Comparison of ENCODE assay signal across 9 cellular contexts in the genomic region with DNA sequence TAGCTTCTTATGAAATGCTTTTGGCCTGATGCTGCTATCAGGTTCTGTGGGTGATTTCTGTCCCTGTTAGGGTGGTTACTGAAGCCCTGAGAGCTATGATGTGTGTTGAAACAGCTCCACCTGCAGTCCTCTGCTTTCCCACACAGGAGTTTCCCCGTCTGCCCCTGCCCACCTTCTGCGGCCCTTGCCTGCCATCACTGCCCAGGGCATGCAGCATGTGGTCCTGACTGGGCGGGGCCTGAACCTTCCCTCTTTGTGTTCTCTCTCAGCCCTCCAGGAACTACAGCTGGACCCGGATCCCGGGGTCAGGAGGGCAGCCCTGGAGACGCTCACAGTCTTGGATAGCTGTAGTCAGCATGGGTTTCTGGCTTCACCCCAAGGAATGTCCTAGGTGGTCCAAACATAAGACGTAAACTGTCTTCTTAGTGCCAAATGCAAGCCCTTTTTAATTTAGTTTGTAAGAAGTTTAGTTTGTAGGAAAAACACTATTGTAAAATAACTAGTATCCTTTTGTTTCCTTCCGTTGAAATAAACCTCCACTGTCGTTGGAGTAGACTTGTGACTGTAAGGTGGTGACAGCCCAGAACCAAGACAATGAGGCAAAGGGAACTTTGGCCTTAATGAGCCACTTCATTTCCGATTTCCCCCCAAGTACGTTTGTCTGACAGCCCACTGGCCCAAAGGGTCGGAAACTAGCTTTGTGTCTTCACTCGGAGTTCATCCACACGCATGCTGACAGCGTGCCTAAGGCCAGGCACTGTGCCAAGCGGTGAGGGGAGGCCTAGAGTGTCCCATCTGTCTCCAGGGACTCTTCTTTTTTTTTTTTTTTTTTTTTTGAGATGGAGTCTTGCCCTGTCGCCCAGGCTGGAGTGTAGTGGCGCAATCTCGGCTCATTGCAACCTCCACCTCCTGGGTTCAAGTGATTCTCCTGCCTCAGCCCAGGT. TPM values are rescaled to one million over a fixed set of nuclear protein-coding genes. Genes with fewer than 3 reads are reported as not detected.
DNase-seq lines count a peak whose midpoint lies in the region; ATAC-seq, FAIRE-seq and TF ChIP-seq lines count a peak whose summit lies in the region.
"Had no signal": no experiment of that assay in that cellular context is flagged by ENCODE, and none has a peak within 500 bp of the region (broad histone marks: within the 10 kb centered on the region; RNA-seq: fewer than 3 reads in every experiment).

No MANE protein-coding gene starts in this region.

- intact Hi-C loops in transverse colon (cut with DNase I; ENCODE audit: low total_unique reads), result no loop called here

- POLR2A ChIA-PET in T-cell (lab: Charles Lee), result no interaction called here

- ATAC-seq in GM18861 (IDR thresholded peaks at IDR 0.05; ENCODE audit: unreplicated experiment) (no peak), T-cell (replicated peaks in 1 of 4) (no peak)

- TF ChIP-seq CTCF in AG09309 (IDR thresholded peaks at IDR 0.05; ENCODE audit: control insufficient read depth, insufficient read depth, low read depth, low read length, missing control alignments), result peak; percentile 65
- peak in 4 of 5 experiments; percentile 19 to 38 (median 26) for TF ChIP-seq CTCF in transverse colon (IDR thresholded peaks at IDR 0.05)

- FAIRE-seq in RCC 7860 (lab: Jason Lieb, UNC), result peak; percentile 73

- no peak overlapping the region for H3K27ac ChIP-seq in transverse colon
- H3K27ac ChIP-seq in substantia nigra (ENCODE audit: low read depth, low read length, poor library complexity, severe bottlenecking), result no peak overlapping the region

- no peaks in the 10 kb centered on the region for H3K9me3 Mint-ChIP-seq in T-cell

- no peaks in the 10 kb centered on the region for H3K27me3 Mint-ChIP-seq in T-cell

- no peaks in the 10 kb centered on the region for H3K36me3 Mint-ChIP-seq in T-cell

- CTCF ChIA-PET in T-cell (lab: Charles Lee), result no interaction called here

- TF ChIP-seq EP300 in transverse colon (IDR thresholded peaks at IDR 0.05; ENCODE audit: low read depth), result no peak

- H3K4me1 ChIP-seq in transverse colon, result no peaks in the 10 kb centered on the region

- TF ChIP-seq POLR2A in transverse colon (IDR thresholded peaks at IDR 0.05), result no peak

- no peak overlapping the region for H3K4me3 Mint-ChIP-seq in T-cell

- no peaks in the 10 kb centered on the region for H3K27me3 ChIP-seq in transverse colon

- H3K36me3 ChIP-seq in transverse colon, result no peaks in the 10 kb centered on the region

- in situ Hi-C loops in transverse colon (cut with MboI; ENCODE audit: low pct_ligation_motif_present in 1 of 4, low pct_unique_long_range_greater_than_20kb in 1 of 4, low sequenced_read_pairs in 3 of 4), result loop anchor here in 1 of 4 donors (25.0 kb wide), 1 partner anchor 371 kb away; no protein-coding TSS in a partner anchor

- H3K4me3 ChIP-seq in AG09309 (ENCODE audit: control insufficient read depth, low read depth, low read length) (no peak overlapping the region), transverse colon (no peak overlapping the region)

- no peaks in the 10 kb centered on the region for H3K9me3 ChIP-seq in transverse colon

- WGBS in transverse colon (ENCODE audit: low coverage in 1 of 2), 2 donors, result 61 to 64% methylated on average over 8 to 19 of the region's 19 CpGs

- no peaks in the 10 kb centered on the region for H3K4me1 Mint-ChIP-seq in T-cell

- DNase-seq in AG09309 (ENCODE audit: low read depth) (peak; percentile 48), H4 (ENCODE audit: low spot score) (peak; percentile 90), RCC 7860 (ENCODE audit: low spot score) (peak; percentile 84), glomerular visceral epithelial cell (ENCODE audit: extremely low spot score) (peak; percentile 89), transverse colon (peak; percentile 18), substantia nigra (lab: John Stamatoyannopoulos, UW) (no peak), T-cell (no peak)

- no peak overlapping the region for H3K27ac Mint-ChIP-seq in T-cell

RNA-seq across cellular contexts. Expression of a gene that starts 21.2 kb away (rescaled TPM):
- total RNA-seq in H4 (2014; rRNA removed; shearing (Covaris generic)), result 83.4 and 105 TPM in 2 replicates
- 10 to 100 TPM in 1 of 4 donors, 1 to 10 TPM in 2, not detected in 1; 1.9 to 29.5 (median 2.1) TPM for total RNA-seq in transverse colon
- 1 to 10 TPM in 3 of 5 donors, under 1 TPM in 2; 0.33 to 1.7 (median 1.1) TPM for total RNA-seq in T-cell

RNA-seq across cellular contexts. Expression of a gene that starts 55.0 kb away (rescaled TPM):
- 0.02 TPM in 1 of 2 replicates, not detected in the other for total RNA-seq in H4 (2014; rRNA removed; shearing (Covaris generic))
- total RNA-seq in transverse colon (under 1 TPM in 1 of 4 donors, not detected in 3; 0.14 TPM), T-cell (not detected)
- total RNA-seq: dermis microvascular lymphatic vessel endothelial cell had no signal

Comparison
In these comparisons a context has a peak if more than half of its experiments do, and no peak if none do; other contexts are left out.
1. DNase-seq: peak in AG09309 (single experiment), H4 (single experiment), RCC 7860 (single experiment), glomerular visceral epithelial cell (single experiment) and transverse colon (single experiment); none in substantia nigra (0 of 49) and T-cell (0 of 34).